In genomic region chr2:121284424-121285076, GRCh38 we compare ENCODE assay signal across 8 cellular contexts. TPM values are rescaled to one million over a fixed set of nuclear protein-coding genes. Genes with fewer than 3 reads are reported as not detected.
DNase-seq lines count a peak whose midpoint lies in the region; ATAC-seq and TF ChIP-seq lines count a peak whose summit lies in the region.

No MANE protein-coding gene starts in this region.

- CTCF ChIA-PET in PC-9 (lab: Charles Lee): no interaction called here

- peaks cover 13% of the 10 kb centered on the region; the same call in 1 of the 2 replicates for H3F3A ChIP-seq in PC-9 (ENCODE audit: insufficient read depth, low read depth)

- no peaks in the 10 kb centered on the region for H3K9me3 ChIP-seq in PC-9 (ENCODE audit: insufficient read depth, low read depth)

- peak; percentile 50 for DNase-seq in NCI-H748 (lab: John Stamatoyannopoulos, UW; ENCODE audit: unreplicated experiment)
- DNase-seq in NCI-H748 treated with DMSO at 0.1 percent for 48 hours (lab: John Stamatoyannopoulos, UW): no peak
- DNase-seq in PC-9: peak in 1 of 2 experiments; percentile 34
- peak; percentile 32 for DNase-seq in germinal center (ENCODE audit: low spot score)
- DNase-seq in SKM-1 treated with dmso at 0.1 percent for 144 hours (lab: John Stamatoyannopoulos, UW; ENCODE audit: unreplicated experiment): no peak
- DNase-seq in pons (ENCODE audit: low spot score): no peak

- POLR2A ChIA-PET in PC-9 (lab: Charles Lee; ENCODE audit: unreplicated experiment): no interaction called here

- H3K27me3 ChIP-seq in PC-9 (ENCODE audit: insufficient read depth, low read depth): no peaks in the 10 kb centered on the region
- peaks cover 3% of the 10 kb centered on the region for H3K27me3 ChIP-seq in rectal smooth muscle tissue (ENCODE audit: control insufficient read depth, insufficient read depth, low read length)

- peak overlapping the region; percentile 78 for H3K4me2 ChIP-seq in PC-9

- H3K4me3 ChIP-seq in PC-9: peak overlapping the region; percentile 83
- peak overlapping the region; percentile 44 for H3K4me3 ChIP-seq in rectal smooth muscle tissue (ENCODE audit: low read length)

- peak overlapping the region; percentile 88 for H2AFZ ChIP-seq in PC-9

- no TSS peak for BruUV-seq in PC-9 (replicated peaks; lab: Mats Ljungman, UMichigan)

- H3K36me3 ChIP-seq in PC-9 (ENCODE audit: low read depth) (no peaks in the 10 kb centered on the region), rectal smooth muscle tissue (ENCODE audit: control insufficient read depth, insufficient read depth, low read length) (no peaks in the 10 kb centered on the region)

- H3K79me2 ChIP-seq in PC-9 (ENCODE audit: low read depth): no peaks in the 10 kb centered on the region

- no peak for TF ChIP-seq CTCF in PC-9 (conservative IDR thresholded peaks at IDR 0.05)

- no peak overlapping the region for H3K27ac ChIP-seq in PC-9
- no peak overlapping the region for H3K27ac ChIP-seq in rectal smooth muscle tissue (ENCODE audit: low read depth, low read length)

- H3K4me1 ChIP-seq in PC-9 (replicated peaks; ENCODE audit: insufficient read depth): peaks cover 14% of the 10 kb centered on the region; the same call in 1 of the 2 replicates
- H3K4me1 ChIP-seq in rectal smooth muscle tissue (ENCODE audit: control insufficient read depth, insufficient read depth, low read length): no peaks in the 10 kb centered on the region

- H3K9ac ChIP-seq in rectal smooth muscle tissue (ENCODE audit: low read length): no peak overlapping the region

- H4K20me1 ChIP-seq in PC-9 (ENCODE audit: insufficient read depth): no peaks in the 10 kb centered on the region

- H3K9me2 ChIP-seq in PC-9 (ENCODE audit: insufficient read depth): no peaks in the 10 kb centered on the region

- intact Hi-C loops in PC-9 (cut with micrococcal nuclease; ENCODE audit: unreplicated experiment): loop anchor here (10.0 kb wide), 1 partner anchor 80 kb away; no protein-coding TSS in a partner anchor

- ATAC-seq in HG02938 (IDR thresholded peaks at IDR 0.05; ENCODE audit: unreplicated experiment): no peak

RNA-seq across cellular contexts. Expression of gene TFCP2L1, which starts 0.5 kb away (rescaled TPM):
- 4.6 and 7.0 TPM in 2 replicates for total RNA-seq in PC-9 (2021)

Comparison
In these comparisons a context has a peak if more than half of its experiments do, and no peak if none do; other contexts are left out.
1. DNase-seq: peak in NCI-H748 (single experiment) and germinal center (single experiment); none in NCI-H748 treated with DMSO at 0.1 percent for 48 hours (single experiment), SKM-1 treated with dmso at 0.1 percent for 144 hours (single experiment) and pons (single experiment).